In genomic region chr1:38015978-38016640, GRCh38 we compare ENCODE assay signal across 11 cellular contexts. TPM values are rescaled to one million over a fixed set of nuclear protein-coding genes. Genes with fewer than 3 reads are reported as not detected.
DNase-seq lines count a peak whose midpoint lies in the region; ATAC-seq and TF ChIP-seq lines count a peak whose summit lies in the region.
"Had no signal": no experiment of that assay in that cellular context is flagged by ENCODE, and none has a peak within 500 bp of the region (broad histone marks: within the 10 kb centered on the region; RNA-seq: fewer than 3 reads in every experiment).

No MANE protein-coding gene starts in this region.

- WGBS in upper lobe of left lung, 2 donors: 54 to 55% methylated on average over 6 of the region's 6 CpGs

- H3K4me1 ChIP-seq in lower lobe of right lung (peaks cover 38% of the 10 kb centered on the region), upper lobe of left lung (peaks cover 30 to 38% (median 32%) of the 10 kb centered on the region in 4 donors)

- ATAC-seq in activated naive CD4-positive, alpha-beta T cell treated with anti-CD3 and anti-CD28 coated beads, Interleukin-2, amount 50 U/mL, for 72 hours: no peak
- no peak for ATAC-seq in lower lobe of right lung
- ATAC-seq in upper lobe of left lung (ENCODE audit: low FRiP score in 2 of 2): no peak
- ATAC-seq in HG03439 (IDR thresholded peaks at IDR 0.05; ENCODE audit: unreplicated experiment): no peak

- H3K27ac ChIP-seq in lower lobe of right lung (peak overlapping the region; percentile 13), upper lobe of left lung (peak overlapping the region in 3 of 4 donors; percentile 4 to 65 (median 48))

- no peak for DNase-seq in activated naive CD4-positive, alpha-beta T cell treated with anti-CD3 and anti-CD28 coated beads, Interleukin-2, amount 50 U/mL, for 72 hours (ENCODE audit: low spot score in 2 of 2)
- no peak for DNase-seq in activated naive CD4-positive, alpha-beta T cell (lab: John Stamatoyannopoulos, UW)
- peak; percentile 12 for DNase-seq in lower lobe of right lung
- no peak for DNase-seq in upper lobe of left lung
- DNase-seq in dedifferentiated amniotic fluid mesenchymal stem cell (ENCODE audit: extremely low spot score): no peak
- DNase-seq in activated T-helper 2 cell treated with anti-CD3 and anti-CD28 coated beads, Interferon-gamma antibody, Interleukin-2, Interleukin-4, amounts not matched to agents 10 μg/mL and 5 μg/mL and 100 μg/mL, durations not matched to agents 14 hours and 24 hours and 36 hours (ENCODE audit: low spot score): no peak
- DNase-seq: NCI-H524 had no signal

- no peaks in the 10 kb centered on the region for H3K9me3 Mint-ChIP-seq in activated naive CD4-positive, alpha-beta T cell treated with anti-CD3 and anti-CD28 coated beads, Interleukin-2, amount 50 U/mL, for 72 hours
- H3K9me3 Mint-ChIP-seq in dendritic cell treated with granulocyte-macrophage colony-stimulating factor and Interleukin-4, amounts not matched to agents 40 ng/mL and 50 ng/mL, for 4 days: no peaks in the 10 kb centered on the region
- no peaks in the 10 kb centered on the region for H3K9me3 Mint-ChIP-seq in activated T-helper 2 cell treated with anti-CD3 and anti-CD28 coated beads, Interferon-gamma antibody, Interleukin-2, Interleukin-4, amounts not matched to agents 10 μg/mL and 5 μg/mL and 100 μg/mL, durations not matched to agents 14 hours and 24 hours and 36 hours
- H3K9me3 Mint-ChIP-seq: T-helper 2 cell treated with Interferon-gamma antibody and Interleukin-4, amounts not matched to agents 5 μg/mL and 100 μg/mL, for 36 hours had no signal

- H3K4me3 Mint-ChIP-seq in dendritic cell treated with granulocyte-macrophage colony-stimulating factor and Interleukin-4, amounts not matched to agents 40 ng/mL and 50 ng/mL, for 4 days: no peak overlapping the region
- H3K4me3 Mint-ChIP-seq in activated T-helper 2 cell treated with anti-CD3 and anti-CD28 coated beads, Interferon-gamma antibody, Interleukin-2, Interleukin-4, amounts not matched to agents 10 μg/mL and 5 μg/mL and 100 μg/mL, durations not matched to agents 14 hours and 24 hours and 36 hours (ENCODE audit: low read depth): no peak overlapping the region
- H3K4me3 Mint-ChIP-seq: B cell; T-helper 2 cell treated with Interferon-gamma antibody and Interleukin-4, amounts not matched to agents 5 μg/mL and 100 μg/mL, for 36 hours had no signal

- H3K9me3 ChIP-seq in lower lobe of right lung (no peaks in the 10 kb centered on the region), upper lobe of left lung (no peaks in the 10 kb centered on the region)

- no peaks in the 10 kb centered on the region for H3K27me3 Mint-ChIP-seq in dendritic cell treated with granulocyte-macrophage colony-stimulating factor and Interleukin-4, amounts not matched to agents 40 ng/mL and 50 ng/mL, for 4 days
- no peaks in the 10 kb centered on the region for H3K27me3 Mint-ChIP-seq in activated T-helper 2 cell treated with anti-CD3 and anti-CD28 coated beads, Interferon-gamma antibody, Interleukin-2, Interleukin-4, amounts not matched to agents 10 μg/mL and 5 μg/mL and 100 μg/mL, durations not matched to agents 14 hours and 24 hours and 36 hours (ENCODE audit: low read depth)
- H3K27me3 Mint-ChIP-seq: B cell had no signal

- peak overlapping the region; percentile 59 to 88 for H3K27ac Mint-ChIP-seq in activated naive CD4-positive, alpha-beta T cell treated with anti-CD3 and anti-CD28 coated beads, Interleukin-2, amount 50 U/mL, for 72 hours
- peak overlapping the region; percentile 42 for H3K27ac Mint-ChIP-seq in dendritic cell treated with granulocyte-macrophage colony-stimulating factor and Interleukin-4, amounts not matched to agents 40 ng/mL and 50 ng/mL, for 4 days
- H3K27ac Mint-ChIP-seq in activated T-helper 2 cell treated with anti-CD3 and anti-CD28 coated beads, Interferon-gamma antibody, Interleukin-2, Interleukin-4, amounts not matched to agents 10 μg/mL and 5 μg/mL and 100 μg/mL, durations not matched to agents 14 hours and 24 hours and 36 hours: no peak overlapping the region
- H3K27ac Mint-ChIP-seq: B cell; T-helper 2 cell treated with Interferon-gamma antibody and Interleukin-4, amounts not matched to agents 5 μg/mL and 100 μg/mL, for 36 hours had no signal

- H3K4me3 ChIP-seq in lower lobe of right lung: no peak overlapping the region
- no peak overlapping the region for H3K4me3 ChIP-seq in upper lobe of left lung

- H3K36me3 Mint-ChIP-seq in activated naive CD4-positive, alpha-beta T cell treated with anti-CD3 and anti-CD28 coated beads, Interleukin-2, amount 50 U/mL, for 72 hours: peaks cover 19 to 26% of the 10 kb centered on the region in 2 donors
- H3K36me3 Mint-ChIP-seq in dendritic cell treated with granulocyte-macrophage colony-stimulating factor and Interleukin-4, amounts not matched to agents 40 ng/mL and 50 ng/mL, for 4 days (ENCODE audit: low read depth): peaks cover 75% of the 10 kb centered on the region
- H3K36me3 Mint-ChIP-seq in activated T-helper 2 cell treated with anti-CD3 and anti-CD28 coated beads, Interferon-gamma antibody, Interleukin-2, Interleukin-4, amounts not matched to agents 10 μg/mL and 5 μg/mL and 100 μg/mL, durations not matched to agents 14 hours and 24 hours and 36 hours (ENCODE audit: low read depth): peaks cover 57% of the 10 kb centered on the region

- TF ChIP-seq EP300 in upper lobe of left lung (IDR thresholded peaks at IDR 0.05): no peak

- peaks cover 26% of the 10 kb centered on the region for H3K4me1 Mint-ChIP-seq in dendritic cell treated with granulocyte-macrophage colony-stimulating factor and Interleukin-4, amounts not matched to agents 40 ng/mL and 50 ng/mL, for 4 days (ENCODE audit: low read depth)
- H3K4me1 Mint-ChIP-seq in activated T-helper 2 cell treated with anti-CD3 and anti-CD28 coated beads, Interferon-gamma antibody, Interleukin-2, Interleukin-4, amounts not matched to agents 10 μg/mL and 5 μg/mL and 100 μg/mL, durations not matched to agents 14 hours and 24 hours and 36 hours (ENCODE audit: low read depth): peaks cover 31% of the 10 kb centered on the region

- no peak for TF ChIP-seq CTCF in lower lobe of right lung (IDR thresholded peaks at IDR 0.05)
- no peak for TF ChIP-seq CTCF in upper lobe of left lung (IDR thresholded peaks at IDR 0.05)

- H3K36me3 ChIP-seq in lower lobe of right lung (peaks cover 53% of the 10 kb centered on the region), upper lobe of left lung (peaks cover 10 to 54% (median 40%) of the 10 kb centered on the region in 4 donors)

- TF ChIP-seq POLR2A in upper lobe of left lung (IDR thresholded peaks at IDR 0.05): no peak

- intact Hi-C loops in dendritic cell treated with granulocyte-macrophage colony-stimulating factor and Interleukin-4, amounts not matched to agents 40 ng/mL and 50 ng/mL, for 4 days (cut with micrococcal nuclease): loop anchor here (10.0 kb wide), 1 partner anchor 321 kb away; the partner anchor contains the start of gene CDCA8
- intact Hi-C loops in lower lobe of right lung (cut with DNase I): no loop called here
- intact Hi-C loops in activated T-helper 2 cell treated with anti-CD3 and anti-CD28 coated beads, Interferon-gamma antibody, Interleukin-2, Interleukin-4, amounts not matched to agents 10 μg/mL and 5 μg/mL and 100 μg/mL, durations not matched to agents 14 hours and 24 hours and 36 hours (cut with micrococcal nuclease): no loop called here

- no peaks in the 10 kb centered on the region for H3K27me3 ChIP-seq in lower lobe of right lung (ENCODE audit: low read depth)
- no peaks in the 10 kb centered on the region for H3K27me3 ChIP-seq in upper lobe of left lung

RNA-seq across cellular contexts. Expression of gene UTP11, which starts 3.6 kb away (rescaled TPM):
- 10 to 100 TPM; 55.7 to 92.2 TPM for total RNA-seq in activated naive CD4-positive, alpha-beta T cell treated with anti-CD3 and anti-CD28 coated beads, Interleukin-2, amount 50 U/mL, for 72 hours
- 22.8 TPM for total RNA-seq in lower lobe of right lung
- 10 to 100 TPM in 5 of 6 donors, 1 to 10 TPM in 1; 8.4 to 53.4 (median 25.4) TPM for total RNA-seq in upper lobe of left lung
- 78.8 and 79.0 TPM in 2 replicates for total RNA-seq in activated T-helper 2 cell treated with anti-CD3 and anti-CD28 coated beads, Interferon-gamma antibody, Interleukin-2, Interleukin-4, amounts not matched to agents 10 μg/mL and 5 μg/mL and 100 μg/mL, durations not matched to agents 14 hours and 24 hours and 36 hours

RNA-seq across cellular contexts. Expression of gene FHL3, which starts 10.8 kb away (rescaled TPM):
- 10 to 100 TPM; 17.9 to 39.0 TPM for total RNA-seq in activated naive CD4-positive, alpha-beta T cell treated with anti-CD3 and anti-CD28 coated beads, Interleukin-2, amount 50 U/mL, for 72 hours
- total RNA-seq in lower lobe of right lung (16.9 TPM), upper lobe of left lung (10 to 100 TPM in 5 of 6 donors, 1 to 10 TPM in 1; 9.5 to 25.8 (median 18.6) TPM)
- 30.1 and 33.3 TPM in 2 replicates for total RNA-seq in activated T-helper 2 cell treated with anti-CD3 and anti-CD28 coated beads, Interferon-gamma antibody, Interleukin-2, Interleukin-4, amounts not matched to agents 10 μg/mL and 5 μg/mL and 100 μg/mL, durations not matched to agents 14 hours and 24 hours and 36 hours

RNA-seq across cellular contexts. Expression of gene SF3A3, which starts 26.3 kb away (rescaled TPM):
- total RNA-seq in activated naive CD4-positive, alpha-beta T cell treated with anti-CD3 and anti-CD28 coated beads, Interleukin-2, amount 50 U/mL, for 72 hours: 10 to 100 TPM; 92.9 to 99.3 TPM
- 41.8 TPM for total RNA-seq in lower lobe of right lung
- 10 to 100 TPM; 36.5 to 80.7 (median 42.8) TPM for total RNA-seq in upper lobe of left lung
- 105 and 112 TPM in 2 replicates for total RNA-seq in activated T-helper 2 cell treated with anti-CD3 and anti-CD28 coated beads, Interferon-gamma antibody, Interleukin-2, Interleukin-4, amounts not matched to agents 10 μg/mL and 5 μg/mL and 100 μg/mL, durations not matched to agents 14 hours and 24 hours and 36 hours

RNA-seq across cellular contexts. Expression of gene POU3F1, which starts 30.5 kb away (rescaled TPM):
- not detected for total RNA-seq in activated naive CD4-positive, alpha-beta T cell treated with anti-CD3 and anti-CD28 coated beads, Interleukin-2, amount 50 U/mL, for 72 hours
- total RNA-seq in lower lobe of right lung (not detected), upper lobe of left lung (1 to 10 TPM in 1 of 6 donors, under 1 TPM in 1, not detected in 4; 0.40 to 1.0 TPM)
- total RNA-seq in activated T-helper 2 cell treated with anti-CD3 and anti-CD28 coated beads, Interferon-gamma antibody, Interleukin-2, Interleukin-4, amounts not matched to agents 10 μg/mL and 5 μg/mL and 100 μg/mL, durations not matched to agents 14 hours and 24 hours and 36 hours: 0.32 and 0.48 TPM in 2 replicates
